9 cellular contexts compared by ENCODE assay signal in genomic region chr15:92909131-92909781, GRCh38. TPM values are rescaled to one million over a fixed set of nuclear protein-coding genes. Genes with fewer than 3 reads are reported as not detected.
DNase-seq lines count a peak whose midpoint lies in the region.
"Had no signal": no experiment of that assay in that cellular context is flagged by ENCODE, and none has a peak within 500 bp of the region (broad histone marks: within the 10 kb centered on the region; RNA-seq: fewer than 3 reads in every experiment).

No MANE protein-coding gene starts in this region.

- H3K4me1 Mint-ChIP-seq in activated CD4-positive, alpha-beta T cell treated with anti-CD3 and anti-CD28 coated beads, Interleukin-2, amount 10 ng/mL, durations not matched to agents 24 days and 14 days, result peaks cover 82% of the 10 kb centered on the region

- intact Hi-C loops in activated CD4-positive, alpha-beta T cell treated with anti-CD3 and anti-CD28 coated beads, Interleukin-2, amount 10 ng/mL, durations not matched to agents 24 days and 14 days (cut with micrococcal nuclease), result no loop called here

- H3K4me3 ChIP-seq in thymus (ENCODE audit: low read length), result no peak overlapping the region

- H3K27ac Mint-ChIP-seq in activated CD4-positive, alpha-beta T cell treated with anti-CD3 and anti-CD28 coated beads, Interleukin-2, amount 10 ng/mL, durations not matched to agents 24 days and 14 days, result peak overlapping the region; percentile 34

- DNase-seq in activated CD4-positive, alpha-beta T cell treated with anti-CD3 and anti-CD28 coated beads, Interleukin-2, amount 10 ng/mL, durations not matched to agents 24 days and 14 days, result peak; percentile 55
- no peak for DNase-seq in activated CD4-positive, alpha-beta T cell treated with anti-CD3 and anti-CD28 coated beads for 4 hours
- peak; percentile 53 for DNase-seq in left kidney (ENCODE audit: low read depth, low spot score)
- DNase-seq in NCI-H2029 (lab: John Stamatoyannopoulos, UW), result no peak
- DNase-seq in NCI-H187 (lab: John Stamatoyannopoulos, UW), result no peak
- no peak for DNase-seq in NCI-H69 (lab: John Stamatoyannopoulos, UW)
- DNase-seq: NCI-H1694 had no signal

- H3K36me3 ChIP-seq in thymus (ENCODE audit: control insufficient read depth, insufficient read depth), result peaks cover 11% of the 10 kb centered on the region

- H3K4me1 ChIP-seq in thymus (ENCODE audit: control insufficient read depth, insufficient read depth, low read length), result peaks cover 57% of the 10 kb centered on the region

- H3K27me3 Mint-ChIP-seq in activated CD4-positive, alpha-beta T cell treated with anti-CD3 and anti-CD28 coated beads, Interleukin-2, amount 10 ng/mL, durations not matched to agents 24 days and 14 days, result no peaks in the 10 kb centered on the region

- H3K27ac ChIP-seq in angular gyrus (ENCODE audit: low read depth, low read length) (peak overlapping the region; percentile 79), thymus (ENCODE audit: low read depth) (peak overlapping the region; percentile 43)

- 79% methylated on average over 7 of the region's 7 CpGs for WGBS in thymus

- no peaks in the 10 kb centered on the region for H3K9me3 ChIP-seq in thymus (ENCODE audit: control insufficient read depth)

- no peaks in the 10 kb centered on the region for H3K9me3 Mint-ChIP-seq in activated CD4-positive, alpha-beta T cell treated with anti-CD3 and anti-CD28 coated beads, Interleukin-2, amount 10 ng/mL, durations not matched to agents 24 days and 14 days

- H3K27me3 ChIP-seq in thymus (ENCODE audit: control insufficient read depth, insufficient read depth), result no peaks in the 10 kb centered on the region

- H3K4me3 Mint-ChIP-seq in activated CD4-positive, alpha-beta T cell treated with anti-CD3 and anti-CD28 coated beads, Interleukin-2, amount 10 ng/mL, durations not matched to agents 24 days and 14 days, result peak overlapping the region; percentile 63

- peaks cover 54% of the 10 kb centered on the region for H3K36me3 Mint-ChIP-seq in activated CD4-positive, alpha-beta T cell treated with anti-CD3 and anti-CD28 coated beads, Interleukin-2, amount 10 ng/mL, durations not matched to agents 24 days and 14 days (ENCODE audit: low read depth)

RNA-seq across cellular contexts. Expression of gene CHD2, which starts 9.1 kb away (rescaled TPM):
- 105 and 111 TPM in 2 replicates for total RNA-seq in activated CD4-positive, alpha-beta T cell treated with anti-CD3 and anti-CD28 coated beads, Interleukin-2, amount 10 ng/mL, durations not matched to agents 24 days and 14 days
- 62.0 TPM for polyA plus RNA-seq in thymus

Comparison
In these comparisons a context has a peak if more than half of its experiments do, and no peak if none do; other contexts are left out.
1. DNase-seq: peak in activated CD4-positive, alpha-beta T cell treated with anti-CD3 and anti-CD28 coated beads, Interleukin-2, amount 10 ng/mL, durations not matched to agents 24 days and 14 days (single experiment) and left kidney (single experiment); none in activated CD4-positive, alpha-beta T cell treated with anti-CD3 and anti-CD28 coated beads for 4 hours (0 of 2), NCI-H2029 (single experiment), NCI-H187 (0 of 2) and NCI-H69 (single experiment).